8 cellular contexts compared by ENCODE assay signal in the genomic region with DNA sequence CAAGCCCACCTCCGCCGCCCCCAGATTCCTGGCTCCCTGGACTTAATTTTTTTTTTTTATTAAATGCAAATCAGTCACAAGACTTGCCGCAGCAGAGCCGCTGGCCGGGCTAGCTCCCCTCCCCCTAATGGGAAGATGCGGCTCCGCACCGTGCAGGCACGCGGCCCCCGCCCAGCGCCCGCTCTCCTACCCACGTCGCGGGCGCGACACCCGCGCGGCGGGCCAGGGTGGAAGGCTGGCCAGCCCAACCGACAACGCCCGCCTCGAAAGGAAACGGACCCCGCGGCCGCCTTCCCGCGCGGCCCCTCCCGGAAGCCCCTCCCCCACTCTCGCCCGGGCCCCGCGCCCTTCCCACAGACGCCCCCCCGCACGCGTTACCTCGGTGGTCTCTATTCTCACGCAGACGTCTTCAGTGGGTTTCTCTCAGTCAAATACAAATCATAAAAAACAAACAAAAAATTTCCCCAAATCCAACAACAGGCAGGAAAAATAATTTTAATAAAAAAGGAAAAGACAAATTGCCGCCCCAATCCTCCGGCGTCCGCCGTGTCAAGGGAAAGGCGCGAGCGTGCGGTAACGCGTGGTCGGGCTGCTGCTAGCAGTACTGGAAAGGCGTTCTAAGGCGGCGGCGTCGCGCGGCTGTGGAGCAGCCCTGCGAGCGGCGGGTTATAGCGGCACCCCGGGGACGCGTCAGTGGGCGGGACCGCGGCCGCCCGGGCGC. TPM values are rescaled to one million over a fixed set of nuclear protein-coding genes. Genes with fewer than 3 reads are reported as not detected.
A peak's percentile ranks its signal among the peaks of the same experiment; 100 is the strongest.
DNase-seq lines count a peak whose midpoint lies in the region; ATAC-seq and TF ChIP-seq lines count a peak whose summit lies in the region.

A gene (minus strand): TSS at position 643 of the 721 bp plus-strand sequence. CDS start 1,480 bp downstream, outside the sequence.

- ATAC-seq in GM19455 (IDR thresholded peaks at IDR 0.05; ENCODE audit: unreplicated experiment): peak; percentile 83

- H3K27me3 ChIP-seq in HL-60 (ENCODE audit: insufficient read depth, poor library complexity, severe bottlenecking) (no peaks in the 10 kb centered on the region), NT2/D1 (ENCODE audit: insufficient read depth, insufficient read length) (peaks cover 5% of the 10 kb centered on the region)

- no peaks in the 10 kb centered on the region for H3K4me1 ChIP-seq in NT2/D1 (ENCODE audit: insufficient read depth, insufficient read length)

- DNase-seq in COLO668 (lab: John Stamatoyannopoulos, UW; ENCODE audit: unreplicated experiment): peak; percentile 92
- DNase-seq in HL-60 (ENCODE audit: low read depth in 1 of 2, low spot score in 1 of 2): peak; percentile 79 to 95
- DNase-seq in NT2/D1 (ENCODE audit: low read depth, low spot score): no peak
- peak; percentile 98 for DNase-seq in activated CD8-positive, alpha-beta memory T cell treated with anti-CD3 and anti-CD28 coated beads, Interleukin-2, amount 50 U/mL, for 48 hours
- peak; percentile 56 for DNase-seq in endothelial cell (ENCODE audit: low spot score)
- peak; percentile 96 for DNase-seq in midbrain (lab: John Stamatoyannopoulos, UW)
- DNase-seq in stimulated activated CD8-positive, alpha-beta memory T cell treated with anti-CD3 and anti-CD28 coated beads, Interleukin-2, amount 100 ng/mL, for 48 hours (ENCODE audit: low read depth in 2 of 2): peak; percentile 95 to 97

- peaks cover 40% of the 10 kb centered on the region for H3K36me3 ChIP-seq in NT2/D1 (ENCODE audit: insufficient read depth, insufficient read length, low read length)

- H3K9me3 ChIP-seq in NT2/D1 (ENCODE audit: insufficient read depth, low read length): no peaks in the 10 kb centered on the region

- no peak for TF ChIP-seq CTCF in HL-60 (IDR thresholded peaks at IDR 0.05; ENCODE audit: insufficient read depth, low read length)
- TF ChIP-seq CTCF in endothelial cell (IDR thresholded peaks at IDR 0.05; ENCODE audit: unreplicated experiment): no peak

- peak within 1 kb of the TSS; percentile 96 for H3K9ac ChIP-seq in NT2/D1 (ENCODE audit: insufficient read length, low read depth)

- H3K9me3 Mint-ChIP-seq in endothelial cell (ENCODE audit: unreplicated experiment): no peaks in the 10 kb centered on the region

- H3K27me3 Mint-ChIP-seq in endothelial cell (ENCODE audit: unreplicated experiment): peaks cover 21% of the 10 kb centered on the region

- peak within 1 kb of the TSS; percentile 97 for H3K4me3 Mint-ChIP-seq in endothelial cell (ENCODE audit: unreplicated experiment)

- peaks cover 44% of the 10 kb centered on the region for H3K36me3 Mint-ChIP-seq in endothelial cell (ENCODE audit: low read depth, unreplicated experiment)

- peak within 1 kb of the TSS; percentile 81 for H3K4me3 ChIP-seq in HL-60 (replicated peaks; ENCODE audit: insufficient read depth, low read length)
- H3K4me3 ChIP-seq in NT2/D1 (ENCODE audit: insufficient read length, low read depth): peak within 1 kb of the TSS; percentile 87

- H3K4me1 Mint-ChIP-seq in endothelial cell (ENCODE audit: unreplicated experiment): peaks cover 37% of the 10 kb centered on the region

- peak within 1 kb of the TSS; percentile 96 for H3K27ac Mint-ChIP-seq in endothelial cell (ENCODE audit: unreplicated experiment)

- peak within 1 kb of the TSS; percentile 97 for H3K27ac ChIP-seq in HL-60 (replicated peaks)

RNA-seq across cellular contexts. Expression of the gene that starts here (rescaled TPM):
- total RNA-seq in endothelial cell (ENCODE audit: unreplicated experiment): 249 TPM
